ENCODE assay signal across 1 cellular context in genomic region chr6:34436803-34437643, GRCh38.
A peak's percentile ranks its signal among the peaks of the same experiment; 100 is the strongest.
TF ChIP-seq lines count a peak whose summit lies in the region.

No MANE protein-coding gene starts in this region.

TF ChIP-seq in HepG2, 621 proteins besides CTCF, POLR2A, EP300 and RAD21:
- TF ChIP-seq ZNF382 (CRISPR knock-in tag; IDR thresholded peaks at IDR 0.05; ENCODE audit: borderline replicate concordance) (no peak), ZNF224 (CRISPR knock-in tag; IDR thresholded peaks at IDR 0.05) (no peak), PLRG1 (conservative IDR thresholded peaks at IDR 0.05) (no peak), ZFP1 (CRISPR knock-in tag; IDR thresholded peaks at IDR 0.05) (no peak), ZBTB38 (CRISPR knock-in tag; IDR thresholded peaks at IDR 0.05) (no peak), ZBTB26 (CRISPR knock-in tag; IDR thresholded peaks at IDR 0.05; ENCODE audit: borderline replicate concordance) (no peak), PLSCR1 (CRISPR knock-in tag; IDR thresholded peaks at IDR 0.05; ENCODE audit: borderline replicate concordance) (no peak), NFYB (CRISPR knock-in tag; IDR thresholded peaks at IDR 0.05) (peak; percentile 42; the same call in 1 of the 2 replicates), TARDBP (CRISPR knock-in tag; IDR thresholded peaks at IDR 0.05) (no peak), SRF (IDR thresholded peaks at IDR 0.05; ENCODE audit: low read depth, low read length) (no peak), GATAD2A (CRISPR knock-in tag; IDR thresholded peaks at IDR 0.05) (no peak), ZMYM4 (CRISPR knock-in tag; IDR thresholded peaks at IDR 0.05) (0 out of 2 replicates have a peak, but pooled peaks have one; percentile 12), NFYC (CRISPR knock-in tag; IDR thresholded peaks at IDR 0.05) (peak; percentile 56; the same call in 1 of the 2 replicates), ZBTB14 (CRISPR knock-in tag; IDR thresholded peaks at IDR 0.05) (no peak), ZNF850 (CRISPR knock-in tag; conservative IDR thresholded peaks at IDR 0.05) (peak; percentile 97), ZBTB33 (CRISPR knock-in tag; IDR thresholded peaks at IDR 0.05) (peak; percentile 45; the same call in 1 of the 2 replicates)
TF ChIP-seq in HepG2: peak in this region for 5.
